14 cellular contexts compared by ENCODE assay signal in genomic region chr13:50842711-50843255, GRCh38. TPM values are rescaled to one million over a fixed set of nuclear protein-coding genes. Genes with fewer than 3 reads are reported as not detected.
DNase-seq lines count a peak whose midpoint lies in the region; TF ChIP-seq lines count a peak whose summit lies in the region.
"Had no signal": no experiment of that assay in that cellular context is flagged by ENCODE, and none has a peak within 500 bp of the region (broad histone marks: within the 10 kb centered on the region; RNA-seq: fewer than 3 reads in every experiment).

No MANE protein-coding gene starts in this region.

- H3K4me3 ChIP-seq in SK-N-MC (no peak overlapping the region), iPS DF 6.9 (ENCODE audit: low read length) (peak overlapping the region; percentile 45; the same call in 1 of the 2 replicates), retinal pigment epithelial cell (ENCODE audit: low read length) (peak overlapping the region; percentile 3)

- H3K9me3 Mint-ChIP-seq in immature natural killer cell, result no peaks in the 10 kb centered on the region
- H3K9me3 Mint-ChIP-seq: CD4-positive, CD25-positive, alpha-beta regulatory T cell; T-helper 2 cell treated with Interferon-gamma antibody and Interleukin-4, amounts not matched to agents 5 μg/mL and 100 μg/mL, for 36 hours had no signal

- peaks cover 1 to 16% of the 10 kb centered on the region in 2 donors for H3K4me1 Mint-ChIP-seq in immature natural killer cell

- H3K4me3 Mint-ChIP-seq in immature natural killer cell, result peak overlapping the region in 1 of 5 donors; percentile 39
- H3K4me3 Mint-ChIP-seq: T-helper 2 cell treated with Interferon-gamma antibody and Interleukin-4, amounts not matched to agents 5 μg/mL and 100 μg/mL, for 36 hours had no signal

- H3K27ac ChIP-seq in SK-N-MC, result 0 out of 2 replicates have a peak overlapping the region, but pooled peaks have one; percentile 34
- H3K27ac ChIP-seq in iPS DF 6.9 (ENCODE audit: low read length), result no peak overlapping the region
- H3K27ac ChIP-seq: HL-60, skin epidermis had no signal

- in situ Hi-C loops in G401 (cut with HindIII; ENCODE audit: low sequenced_read_pairs), result no loop called here

- WGBS in iPS DF 6.9 (ENCODE audit: insufficient coverage, insufficient read length), result no CpG with 5 or more reads among the region's 13 CpGs

- H3K36me3 ChIP-seq in SK-N-MC (ENCODE audit: insufficient read depth, low read length), result no peaks in the 10 kb centered on the region
- no peaks in the 10 kb centered on the region for H3K36me3 ChIP-seq in iPS DF 6.9 (ENCODE audit: control insufficient read depth, insufficient read depth, low read length)

- no peak for TF ChIP-seq CTCF in retinal pigment epithelial cell (conservative IDR thresholded peaks at IDR 0.05; ENCODE audit: low read depth, low read length)

- H3K9me3 ChIP-seq in SK-N-MC (ENCODE audit: low read depth, low read length), result no peaks in the 10 kb centered on the region
- no peaks in the 10 kb centered on the region for H3K9me3 ChIP-seq in iPS DF 6.9 (ENCODE audit: control insufficient read depth, insufficient read depth, low read length)

- peaks cover 2% of the 10 kb centered on the region; the same call in 1 of the 2 replicates for H3K4me1 ChIP-seq in iPS DF 6.9 (ENCODE audit: control insufficient read depth, insufficient read depth, low read length)

- H3K27me3 Mint-ChIP-seq in immature natural killer cell (ENCODE audit: low read depth in 3 of 3), result peaks cover 6 to 10% (median 7%) of the 10 kb centered on the region in 3 donors

- H3K27me3 ChIP-seq in iPS DF 6.9 (ENCODE audit: control insufficient read depth, insufficient read depth, low read length), result no peaks in the 10 kb centered on the region; the same call in none of the 2 replicates

- DNase-seq in G401 (ENCODE audit: low spot score) (peak; percentile 54), SK-N-MC (ENCODE audit: low read depth, low spot score) (no peak), iPS DF 6.9 (ENCODE audit: low read depth, low spot score) (no peak), retinal pigment epithelial cell (ENCODE audit: low read depth) (no peak), NCI-H1092 (lab: John Stamatoyannopoulos, UW) (no peak), COLO668 (lab: John Stamatoyannopoulos, UW; ENCODE audit: unreplicated experiment) (no peak), immature natural killer cell (no peak)
- DNase-seq in central memory CD4-positive, alpha-beta T cell, result no peak
- DNase-seq: CD4-positive, CD25-positive, alpha-beta regulatory T cell; NCI-H1105; NK-92 treated with Interleukin-12 subunit alpha and Interleukin-12 subunit beta, amount 100 ng/mL, for 24 hours had no signal

- no peak overlapping the region for H3K27ac Mint-ChIP-seq in immature natural killer cell
- H3K27ac Mint-ChIP-seq: CD4-positive, CD25-positive, alpha-beta regulatory T cell; T-helper 2 cell treated with Interferon-gamma antibody and Interleukin-4, amounts not matched to agents 5 μg/mL and 100 μg/mL, for 36 hours had no signal

- H3K9ac ChIP-seq in SK-N-MC (ENCODE audit: insufficient read length), result no peak overlapping the region

- H3K36me3 Mint-ChIP-seq in immature natural killer cell, result no peaks in the 10 kb centered on the region
- H3K36me3 Mint-ChIP-seq: CD4-positive, CD25-positive, alpha-beta regulatory T cell had no signal

RNA-seq across cellular contexts. Expression of gene DLEU7, which starts 0.7 kb away (rescaled TPM):
- not detected in 2 replicates for total RNA-seq in G401 (2014; rRNA removed; shearing (Covaris generic))
- polyA plus RNA-seq in immature natural killer cell, result not detected
- total RNA-seq: CD4-positive, CD25-positive, alpha-beta regulatory T cell had no signal
